ENCODE assay signal across 21 cellular contexts in the genomic region with DNA sequence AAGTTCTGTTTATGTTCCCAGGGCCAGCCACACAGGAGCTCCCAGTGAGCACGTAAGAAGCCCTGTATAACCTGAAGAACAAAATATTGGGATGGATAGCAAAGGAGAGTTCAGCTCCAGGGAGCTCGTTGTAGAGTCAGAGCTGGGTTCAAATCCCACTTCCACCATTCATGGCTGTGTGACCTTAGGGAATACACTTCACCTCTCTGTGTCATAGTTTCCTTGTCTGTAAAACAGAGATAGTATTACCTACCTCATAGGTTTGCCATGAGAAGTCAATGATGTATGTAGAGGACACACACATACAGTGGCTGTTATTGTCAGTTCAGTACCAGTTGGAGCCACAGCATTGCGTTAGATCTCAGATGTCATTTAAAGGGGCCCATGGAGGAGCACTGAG.
"Had no signal": no experiment of that assay in that cellular context is flagged by ENCODE, and none has a peak within 500 bp of the region (broad histone marks: within the 10 kb centered on the region; RNA-seq: fewer than 3 reads in every experiment).

No MANE protein-coding gene starts in this region.

- H3K27me3 Mint-ChIP-seq: memory B cell; natural killer cell treated with Interleukin-12 subunit alpha and Interleukin-12 subunit beta and Interleukin-15 and Interleukin-18, amount 100 ng/mL, for 72 hours; progenitor cell of endocrine pancreas; type B pancreatic cell had no signal

- FAIRE-seq: endometrium, kidney, urothelium cell line had no signal

- H3K27me3 ChIP-seq: foreskin keratinocyte, hepatocyte, neural progenitor cell, ovary had no signal

- DNase-seq: effector memory CD4-positive, alpha-beta T cell; foreskin keratinocyte; kidney; left cardiac atrium; left ventricle myocardium inferior; lower lobe of right lung; midbrain; nucleus accumbens; ovary; right cardiac atrium; stimulated activated CD4-positive, alpha-beta T cell treated with anti-CD3 and anti-CD28 coated beads, Interleukin-2, amount 100 ng/mL, for 48 hours; stimulated activated naive CD4-positive, alpha-beta T cell treated with Interleukin-2 at 50 U/mL for 16 hours had no signal

- ATAC-seq: foreskin keratinocyte; left cardiac atrium; lower lobe of right lung; natural killer cell treated with Interleukin-12 subunit alpha and Interleukin-12 subunit beta and Interleukin-15 and Interleukin-18, amount 100 ng/mL, for 72 hours; right cardiac atrium had no signal

- H3K36me3 ChIP-seq: neural progenitor cell, ovary had no signal

- H3K4me3 Mint-ChIP-seq: memory B cell; natural killer cell treated with Interleukin-12 subunit alpha and Interleukin-12 subunit beta and Interleukin-15 and Interleukin-18, amount 100 ng/mL, for 72 hours; neural progenitor cell had no signal

- H3K27ac ChIP-seq: foreskin keratinocyte, hepatocyte, left ventricle myocardium inferior, lower lobe of right lung, neural progenitor cell, ovary had no signal

- H2AFZ ChIP-seq: hepatocyte, neural progenitor cell had no signal

- H3K9me3 Mint-ChIP-seq: memory B cell; natural killer cell treated with Interleukin-12 subunit alpha and Interleukin-12 subunit beta and Interleukin-15 and Interleukin-18, amount 100 ng/mL, for 72 hours; neural progenitor cell; type B pancreatic cell had no signal

- H3K9ac ChIP-seq: neural progenitor cell had no signal

- H3K79me2 ChIP-seq: hepatocyte had no signal

- H3K27ac Mint-ChIP-seq: memory B cell; natural killer cell treated with Interleukin-12 subunit alpha and Interleukin-12 subunit beta and Interleukin-15 and Interleukin-18, amount 100 ng/mL, for 72 hours; neural progenitor cell had no signal

- H3K4me1 ChIP-seq: foreskin keratinocyte, lower lobe of right lung, neural progenitor cell had no signal

- H3K4me3 ChIP-seq: hepatocyte, left ventricle myocardium inferior, lower lobe of right lung, neural progenitor cell, ovary, smooth muscle cell had no signal

- H3K36me3 Mint-ChIP-seq: natural killer cell treated with Interleukin-12 subunit alpha and Interleukin-12 subunit beta and Interleukin-15 and Interleukin-18, amount 100 ng/mL, for 72 hours had no signal

- H3K4me1 Mint-ChIP-seq: memory B cell had no signal

- H3K4me2 ChIP-seq: hepatocyte, neural progenitor cell, smooth muscle cell had no signal

- H3K9me3 ChIP-seq: left ventricle myocardium inferior, lower lobe of right lung, ovary had no signal
